ENCODE assay signal across 23 cellular contexts in the genomic region with DNA sequence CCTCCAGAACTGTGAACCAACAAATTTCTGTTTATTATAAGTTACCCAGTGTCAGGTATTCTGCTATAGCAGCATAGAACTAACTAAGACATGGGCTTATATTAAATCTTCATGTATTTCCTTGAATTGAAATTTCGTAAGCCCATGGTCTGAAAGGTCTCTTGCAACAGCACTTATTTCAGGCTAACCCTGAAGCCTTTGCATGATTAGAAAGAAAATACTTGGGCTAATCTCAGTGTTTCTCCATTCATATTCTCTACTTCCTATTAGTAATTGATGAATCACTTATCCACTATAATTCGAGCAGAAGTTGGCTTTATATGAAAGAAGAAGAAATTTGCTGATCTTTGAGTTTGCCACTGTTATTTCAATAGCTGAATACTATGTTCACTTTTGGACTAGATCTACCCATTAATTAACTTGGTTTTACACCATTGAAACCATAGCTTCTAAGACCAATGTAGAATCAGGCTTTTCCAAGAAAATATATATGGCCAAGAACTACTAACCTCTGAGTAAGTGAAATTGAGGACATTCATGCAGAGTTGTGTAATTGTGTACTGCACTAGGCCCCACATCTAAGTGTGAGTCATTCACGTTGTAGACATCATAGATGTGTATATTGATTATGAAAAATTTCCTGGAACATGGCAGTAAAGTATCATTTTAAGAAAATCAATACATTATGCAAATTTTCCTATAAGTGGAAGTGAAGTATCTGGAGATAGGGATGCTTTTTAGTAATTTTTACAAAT.
"Had no signal": no experiment of that assay in that cellular context is flagged by ENCODE, and none has a peak within 500 bp of the region (broad histone marks: within the 10 kb centered on the region; RNA-seq: fewer than 3 reads in every experiment).

No MANE protein-coding gene starts in this region.

- H3K27me3 Mint-ChIP-seq: progenitor cell of endocrine pancreas, T-cell had no signal

- H3K4me3 ChIP-seq: coronary artery, lung, right atrium auricular region, skin epidermis, transverse colon, vagina had no signal

- H3K36me3 Mint-ChIP-seq: immature natural killer cell, mesothelial cell of epicardium, T-cell had no signal

- H3K27ac ChIP-seq: coronary artery, right atrium auricular region, skin epidermis, transverse colon, vagina had no signal

- H3K27me3 ChIP-seq: right atrium auricular region, transverse colon, vagina had no signal

- H3K4me1 ChIP-seq: right atrium auricular region, transverse colon, vagina had no signal

- H3K4me1 Mint-ChIP-seq: immature natural killer cell, mesothelial cell of epicardium, nephron progenitor cell had no signal

- DNase-seq: activated CD4-positive, alpha-beta T cell treated with anti-CD3 and anti-CD28 coated beads, Interleukin-2, amount 50 U/mL, for 4 hours; activated CD4-positive, CD25-positive, alpha-beta regulatory T cell treated with anti-CD3 and anti-CD28 coated beads, Interleukin-2, amount 50 U/mL, for 72 hours; activated naive CD4-positive, alpha-beta T cell treated with Interleukin-2 at 50 U/mL for 16 hours; activated T-cell treated with anti-CD3 and anti-CD28 coated beads for 4 hours; aorta; effector memory CD4-positive, alpha-beta T cell; glutamatergic neuron; immature natural killer cell; nephron progenitor cell; stimulated activated CD4-positive, alpha-beta T cell treated with anti-CD3 and anti-CD28 coated beads, Interleukin-15, amount 100 ng/mL, for 24 hours; stimulated activated CD4-positive, alpha-beta T cell treated with anti-CD3 and anti-CD28 coated beads, Interleukin-4, amount 100 ng/mL, for 24 hours; stimulated activated naive CD4-positive, alpha-beta T cell; substantia nigra; T-cell; T-helper 9 cell; transverse colon had no signal

- H3K4me3 Mint-ChIP-seq: immature natural killer cell, mesothelial cell of epicardium, nephron progenitor cell, T-cell had no signal

- H3K9me3 ChIP-seq: vagina had no signal

- H3K27ac Mint-ChIP-seq: immature natural killer cell, mesothelial cell of epicardium, nephron progenitor cell, progenitor cell of endocrine pancreas had no signal

- H3K36me3 ChIP-seq: right atrium auricular region, transverse colon, vagina had no signal
